Comparison of ENCODE assay signal across 11 cellular contexts in the genomic region with DNA sequence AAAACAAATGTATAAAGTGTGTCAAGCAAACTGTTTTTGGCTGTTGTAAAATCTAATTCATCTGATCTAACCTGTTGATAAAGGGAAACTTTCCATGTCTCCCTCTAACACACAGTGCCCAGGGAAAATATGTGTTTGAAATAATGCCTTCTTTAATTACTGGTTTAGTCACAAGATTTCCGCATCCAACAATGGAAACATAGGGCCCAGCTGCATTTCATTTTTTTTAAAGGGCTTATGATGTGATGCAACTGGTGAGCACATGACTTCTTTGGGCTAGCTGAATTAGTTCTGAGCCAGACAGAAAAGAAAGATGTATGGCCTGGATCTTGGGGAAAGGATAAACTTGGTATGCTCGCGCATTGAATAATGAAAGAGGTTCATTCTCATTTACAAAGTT. TPM values are rescaled to one million over a fixed set of nuclear protein-coding genes. Genes with fewer than 3 reads are reported as not detected.
DNase-seq lines count a peak whose midpoint lies in the region; ATAC-seq and TF ChIP-seq lines count a peak whose summit lies in the region.
"Had no signal": no experiment of that assay in that cellular context is flagged by ENCODE, and none has a peak within 500 bp of the region (broad histone marks: within the 10 kb centered on the region; RNA-seq: fewer than 3 reads in every experiment).

No MANE protein-coding gene starts in this region.

- no peaks in the 10 kb centered on the region for H3K4me1 ChIP-seq in upper lobe of right lung

- no peaks in the 10 kb centered on the region for H3K36me3 ChIP-seq in upper lobe of right lung

- DNase-seq in GM03348 (ENCODE audit: low spot score) (peak; percentile 52), NCI-H69 (lab: John Stamatoyannopoulos, UW) (peak; percentile 69), fibroblast of gingiva (ENCODE audit: low read depth) (peak; percentile 81), renal cortical epithelial cell (ENCODE audit: low read depth) (peak; percentile 40), GM13976 (ENCODE audit: low spot score) (no peak), RKO (ENCODE audit: low spot score) (no peak), upper lobe of right lung (no peak)
- DNase-seq: activated CD4-positive, alpha-beta memory T cell treated with anti-CD3 and anti-CD28 coated beads for 36 hours; activated effector memory CD4-positive, alpha-beta T cell treated with anti-CD3 and anti-CD28 coated beads, Interleukin-2, amount 50 U/mL, for 16 hours; central memory CD4-positive, alpha-beta T cell had no signal

- H3K27me3 ChIP-seq in upper lobe of right lung: no peaks in the 10 kb centered on the region

- H3K27ac ChIP-seq in upper lobe of right lung: no peak overlapping the region
- H3K27ac ChIP-seq: epithelial cell of prostate had no signal

- in situ Hi-C loops in GM13976 (cut with MboI; ENCODE audit: low sequenced_read_pairs, unreplicated experiment): loop anchor here (25.0 kb wide), 4 partner anchors 293 to 1368 kb away; a partner anchor contains a TSS

- no peaks in the 10 kb centered on the region for H3K9me3 ChIP-seq in upper lobe of right lung

- no peak for ATAC-seq in upper lobe of right lung

- TF ChIP-seq CTCF in GM13976 (IDR thresholded peaks at IDR 0.05; ENCODE audit: borderline replicate concordance, control extremely low read depth, extremely low read depth, insufficient read depth, missing control alignments): no peak
- TF ChIP-seq CTCF in upper lobe of right lung (IDR thresholded peaks at IDR 0.05): no peak

- intact Hi-C loops in upper lobe of right lung (cut with DNase I): no loop called here

- no peak overlapping the region for H3K4me3 ChIP-seq in upper lobe of right lung

RNA-seq across cellular contexts. Expression of a gene that starts 30.5 kb away (rescaled TPM):
- total RNA-seq in renal cortical epithelial cell (96.4 and 119 TPM in 2 replicates), upper lobe of right lung (39.0 TPM)

RNA-seq across cellular contexts. Expression of a gene that starts 42.8 kb away (rescaled TPM):
- total RNA-seq in renal cortical epithelial cell: 2.3 and 9.1 TPM in 2 replicates
- total RNA-seq in upper lobe of right lung: 3.6 TPM

Comparison
In these comparisons a context has a peak if more than half of its experiments do, and no peak if none do; other contexts are left out.
1. DNase-seq: peak in GM03348 (single experiment), NCI-H69 (single experiment), fibroblast of gingiva (single experiment) and renal cortical epithelial cell (single experiment); none in GM13976 (single experiment), RKO (single experiment) and upper lobe of right lung (single experiment).